ENCODE assay signal across 7 cellular contexts in the genomic region with DNA sequence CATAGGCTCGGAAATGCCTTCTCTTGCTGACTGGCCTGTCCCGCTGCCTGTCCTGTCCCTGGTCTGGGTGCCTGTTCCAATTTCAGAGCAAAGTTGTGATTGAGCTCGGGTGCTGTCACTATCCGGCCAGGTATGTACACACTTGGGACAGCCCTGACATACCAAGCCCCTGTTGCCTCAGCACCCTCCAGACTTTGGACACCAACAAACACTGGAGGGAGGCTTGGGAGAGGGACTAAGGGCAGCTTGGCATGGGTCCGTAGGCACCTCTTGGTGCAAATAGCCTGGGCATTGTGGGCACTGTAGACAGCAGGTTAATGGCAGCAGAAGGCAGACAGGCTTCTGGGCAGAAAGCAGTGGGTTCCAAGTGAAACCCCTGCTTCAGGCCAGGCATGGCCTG.
"Had no signal": no experiment of that assay in that cellular context is flagged by ENCODE, and none has a peak within 500 bp of the region (broad histone marks: within the 10 kb centered on the region; RNA-seq: fewer than 3 reads in every experiment).

No MANE protein-coding gene starts in this region.

- FAIRE-seq: H54, HTR-8/SVneo had no signal

- H3K4me3 ChIP-seq: GM23248 had no signal

- DNase-seq: GM23248, GOT3, H9, HCEC 1CT had no signal

- H2AFZ ChIP-seq: GM23248 had no signal

- H3K4me3 Mint-ChIP-seq: H9, IgD-negative memory B cell had no signal

- H3K4me1 Mint-ChIP-seq: IgD-negative memory B cell had no signal

- H3K36me3 Mint-ChIP-seq: IgD-negative memory B cell had no signal

- H3K27ac ChIP-seq: GM23248 had no signal

- H3K27ac Mint-ChIP-seq: H9, IgD-negative memory B cell had no signal

- H3K9ac ChIP-seq: GM23248 had no signal
